30 cellular contexts compared by ENCODE assay signal in genomic region chr5:138517437-138517836, GRCh38.
"Had no signal": no experiment of that assay in that cellular context is flagged by ENCODE, and none has a peak within 500 bp of the region (broad histone marks: within the 10 kb centered on the region; RNA-seq: fewer than 3 reads in every experiment).

No MANE protein-coding gene starts in this region.

- H3K9me3 Mint-ChIP-seq: activated CD4-positive, alpha-beta memory T cell treated with anti-CD3 and anti-CD28 coated beads for 36 hours; activated CD4-positive, alpha-beta T cell treated with anti-CD3 and anti-CD28 coated beads, Interleukin-2, amount 10 ng/mL, durations not matched to agents 24 days and 14 days; activated naive CD4-positive, alpha-beta T cell treated with anti-CD3 and anti-CD28 coated beads, Interleukin-2, amount 10 ng/mL, durations not matched to agents 7 days and 5 days; activated naive CD4-positive, alpha-beta T cell treated with anti-CD3 and anti-CD28 coated beads, Interleukin-2, amount 50 U/mL, for 72 hours; activated naive CD8-positive, alpha-beta T cell treated with anti-CD3 and anti-CD28 coated beads, Interleukin-2, amount 10 ng/mL, durations not matched to agents 7 days and 5 days; activated T-cell treated with anti-CD3 and anti-CD28 coated beads, Interleukin-2, amount 50 U/mL, for 4 hours; brain; T-helper 2 cell treated with Interferon-gamma antibody and Interleukin-4, amounts not matched to agents 5 μg/mL and 100 μg/mL, for 36 hours had no signal

- DNase-seq: activated CD4-positive, alpha-beta memory T cell treated with anti-CD3 and anti-CD28 coated beads for 36 hours; activated CD4-positive, alpha-beta T cell treated with anti-CD3 and anti-CD28 coated beads for 36 hours; activated CD4-positive, alpha-beta T cell treated with anti-CD3 and anti-CD28 coated beads, Interleukin-2, amount 10 ng/mL, durations not matched to agents 24 days and 14 days; activated CD4-positive, CD25-positive, alpha-beta regulatory T cell; activated CD4-positive, CD25-positive, alpha-beta regulatory T cell treated with anti-CD3 and anti-CD28 coated beads, Interleukin-2, amount 50 U/mL, for 72 hours; activated CD8-positive, alpha-beta memory T cell treated with anti-CD3 and anti-CD28 coated beads, Interleukin-2, amount 10 ng/mL, durations not matched to agents 7 days and 5 days; activated CD8-positive, alpha-beta memory T cell treated with anti-CD3 and anti-CD28 coated beads, Interleukin-2, amount 50 U/mL, for 4 hours; activated CD8-positive, alpha-beta T cell treated with anti-CD3 and anti-CD28 coated beads, Interleukin-2, amount 10 ng/mL, durations not matched to agents 7 days and 5 days; activated gamma-delta T cell; activated naive CD4-positive, alpha-beta T cell; activated naive CD4-positive, alpha-beta T cell treated with anti-CD3 and anti-CD28 coated beads, Interleukin-2, amount 10 ng/mL, durations not matched to agents 7 days and 5 days; activated naive CD8-positive, alpha-beta T cell treated with anti-CD3 and anti-CD28 coated beads, Interleukin-2, amount 10 ng/mL, durations not matched to agents 7 days and 5 days; activated T-cell treated with anti-CD3 and anti-CD28 coated beads, Interleukin-2, amount 50 U/mL, for 4 hours; central memory CD4-positive, alpha-beta T cell; cerebellar nuclear complex; colonic mucosa; effector CD8-positive, alpha-beta T cell; foreskin fibroblast; T-helper 1 cell; T-helper 17 cell; T1000 had no signal

- H3K27ac Mint-ChIP-seq: activated CD4-positive, alpha-beta memory T cell treated with anti-CD3 and anti-CD28 coated beads for 36 hours; activated CD4-positive, alpha-beta T cell treated with anti-CD3 and anti-CD28 coated beads for 36 hours; activated CD4-positive, alpha-beta T cell treated with anti-CD3 and anti-CD28 coated beads, Interleukin-2, amount 10 ng/mL, durations not matched to agents 24 days and 14 days; activated CD8-positive, alpha-beta memory T cell treated with anti-CD3 and anti-CD28 coated beads, Interleukin-2, amount 10 ng/mL, durations not matched to agents 7 days and 5 days; activated CD8-positive, alpha-beta T cell treated with anti-CD3 and anti-CD28 coated beads, Interleukin-2, amount 10 ng/mL, durations not matched to agents 7 days and 5 days; activated naive CD4-positive, alpha-beta T cell treated with anti-CD3 and anti-CD28 coated beads, Interleukin-2, amount 10 ng/mL, durations not matched to agents 7 days and 5 days; activated naive CD8-positive, alpha-beta T cell treated with anti-CD3 and anti-CD28 coated beads, Interleukin-2, amount 10 ng/mL, durations not matched to agents 7 days and 5 days; brain; T-helper 17 cell; T-helper 2 cell treated with Interferon-gamma antibody and Interleukin-4, amounts not matched to agents 5 μg/mL and 100 μg/mL, for 36 hours had no signal

- H3K4me1 ChIP-seq: ascending aorta, breast epithelium, colonic mucosa had no signal

- H3K27me3 ChIP-seq: ascending aorta, breast epithelium, cardiac muscle cell, colonic mucosa had no signal

- H3K4me3 ChIP-seq: ascending aorta, breast epithelium, cardiac muscle cell, colonic mucosa had no signal

- ATAC-seq: activated CD4-positive, alpha-beta T cell treated with anti-CD3 and anti-CD28 coated beads for 36 hours; activated CD8-positive, alpha-beta memory T cell treated with anti-CD3 and anti-CD28 coated beads, Interleukin-2, amount 10 ng/mL, durations not matched to agents 7 days and 5 days; activated CD8-positive, alpha-beta T cell treated with anti-CD3 and anti-CD28 coated beads, Interleukin-2, amount 10 ng/mL, durations not matched to agents 7 days and 5 days; activated naive CD4-positive, alpha-beta T cell treated with anti-CD3 and anti-CD28 coated beads, Interleukin-2, amount 50 U/mL, for 72 hours; activated T-cell treated with anti-CD3 and anti-CD28 coated beads, Interleukin-2, amount 50 U/mL, for 4 hours; esophagus mucosa; T-helper 17 cell had no signal

- H3K27me3 Mint-ChIP-seq: activated CD4-positive, alpha-beta memory T cell treated with anti-CD3 and anti-CD28 coated beads for 36 hours; activated CD4-positive, alpha-beta T cell treated with anti-CD3 and anti-CD28 coated beads for 36 hours; activated CD4-positive, alpha-beta T cell treated with anti-CD3 and anti-CD28 coated beads, Interleukin-2, amount 10 ng/mL, durations not matched to agents 24 days and 14 days; activated CD8-positive, alpha-beta memory T cell treated with anti-CD3 and anti-CD28 coated beads, Interleukin-2, amount 10 ng/mL, durations not matched to agents 7 days and 5 days; activated naive CD4-positive, alpha-beta T cell treated with anti-CD3 and anti-CD28 coated beads, Interleukin-2, amount 10 ng/mL, durations not matched to agents 7 days and 5 days; activated naive CD8-positive, alpha-beta T cell treated with anti-CD3 and anti-CD28 coated beads, Interleukin-2, amount 10 ng/mL, durations not matched to agents 7 days and 5 days; brain; T-helper 17 cell had no signal

- H3K4me3 Mint-ChIP-seq: activated CD4-positive, alpha-beta memory T cell treated with anti-CD3 and anti-CD28 coated beads for 36 hours; activated CD4-positive, alpha-beta T cell treated with anti-CD3 and anti-CD28 coated beads for 36 hours; activated CD4-positive, alpha-beta T cell treated with anti-CD3 and anti-CD28 coated beads, Interleukin-2, amount 10 ng/mL, durations not matched to agents 24 days and 14 days; activated CD8-positive, alpha-beta memory T cell treated with anti-CD3 and anti-CD28 coated beads, Interleukin-2, amount 10 ng/mL, durations not matched to agents 7 days and 5 days; activated CD8-positive, alpha-beta T cell treated with anti-CD3 and anti-CD28 coated beads, Interleukin-2, amount 10 ng/mL, durations not matched to agents 7 days and 5 days; activated naive CD4-positive, alpha-beta T cell treated with anti-CD3 and anti-CD28 coated beads, Interleukin-2, amount 10 ng/mL, durations not matched to agents 7 days and 5 days; activated naive CD8-positive, alpha-beta T cell treated with anti-CD3 and anti-CD28 coated beads, Interleukin-2, amount 10 ng/mL, durations not matched to agents 7 days and 5 days; activated T-cell treated with anti-CD3 and anti-CD28 coated beads, Interleukin-2, amount 50 U/mL, for 4 hours; brain; T-helper 17 cell; T-helper 2 cell treated with Interferon-gamma antibody and Interleukin-4, amounts not matched to agents 5 μg/mL and 100 μg/mL, for 36 hours had no signal

- H3K27ac ChIP-seq: ascending aorta, breast epithelium, cardiac muscle cell, colonic mucosa had no signal

- FAIRE-seq: endometrium, frontal cortex had no signal

- H3K9me3 ChIP-seq: ascending aorta, breast epithelium, colonic mucosa had no signal
